ENCODE assay signal across 9 cellular contexts in genomic region chr4:150867148-150867547, GRCh38.
DNase-seq lines count a peak whose midpoint lies in the region; ATAC-seq and TF ChIP-seq lines count a peak whose summit lies in the region.
"Had no signal": no experiment of that assay in that cellular context is flagged by ENCODE, and none has a peak within 500 bp of the region (broad histone marks: within the 10 kb centered on the region; RNA-seq: fewer than 3 reads in every experiment).

No MANE protein-coding gene starts in this region.

- H3K27ac Mint-ChIP-seq in CD4-positive, alpha-beta memory T cell: peak overlapping the region in 1 of 7 donors; percentile 3
- no peak overlapping the region for H3K27ac Mint-ChIP-seq in natural killer cell treated with Interleukin-12 subunit alpha and Interleukin-12 subunit beta and Interleukin-15 and Interleukin-18, amount 100 ng/mL, for 72 hours
- H3K27ac Mint-ChIP-seq in activated CD4-positive, alpha-beta memory T cell treated with anti-CD3 and anti-CD28 coated beads, Interleukin-2, amount 10 ng/mL, durations not matched to agents 7 days and 5 days: no peak overlapping the region
- H3K27ac Mint-ChIP-seq: stimulated activated naive CD8-positive, alpha-beta T cell treated with anti-CD3 and anti-CD28 coated beads, Interleukin-15, Interleukin-2, amounts not matched to agents 100 ng/mL and 50 ng/mL, for 24 hours had no signal

- no peaks in the 10 kb centered on the region for H3K36me3 ChIP-seq in CD4-positive, alpha-beta memory T cell (ENCODE audit: insufficient read depth, low read length)
- H3K36me3 ChIP-seq in esophagus squamous epithelium: peaks cover 0 to 31% (median 0%) of the 10 kb centered on the region in 3 donors

- WGBS in esophagus squamous epithelium, 2 donors: 12 to 13% methylated on average over 4 of the region's 4 CpGs

- no peaks in the 10 kb centered on the region for H3K9me3 Mint-ChIP-seq in CD4-positive, alpha-beta memory T cell
- H3K9me3 Mint-ChIP-seq in natural killer cell treated with Interleukin-12 subunit alpha and Interleukin-12 subunit beta and Interleukin-15 and Interleukin-18, amount 100 ng/mL, for 72 hours: no peaks in the 10 kb centered on the region
- H3K9me3 Mint-ChIP-seq in activated CD4-positive, alpha-beta memory T cell treated with anti-CD3 and anti-CD28 coated beads, Interleukin-2, amount 10 ng/mL, durations not matched to agents 7 days and 5 days: no peaks in the 10 kb centered on the region
- H3K9me3 Mint-ChIP-seq: stimulated activated naive CD8-positive, alpha-beta T cell treated with anti-CD3 and anti-CD28 coated beads, Interleukin-15, Interleukin-2, amounts not matched to agents 100 ng/mL and 50 ng/mL, for 24 hours had no signal

- H3K4me1 ChIP-seq in CD4-positive, alpha-beta memory T cell (ENCODE audit: insufficient read depth, low read length): no peaks in the 10 kb centered on the region
- no peaks in the 10 kb centered on the region for H3K4me1 ChIP-seq in esophagus squamous epithelium

- no peaks in the 10 kb centered on the region for H3K27me3 Mint-ChIP-seq in CD4-positive, alpha-beta memory T cell
- H3K27me3 Mint-ChIP-seq in natural killer cell treated with Interleukin-12 subunit alpha and Interleukin-12 subunit beta and Interleukin-15 and Interleukin-18, amount 100 ng/mL, for 72 hours: no peaks in the 10 kb centered on the region
- H3K27me3 Mint-ChIP-seq in activated CD4-positive, alpha-beta memory T cell treated with anti-CD3 and anti-CD28 coated beads, Interleukin-2, amount 10 ng/mL, durations not matched to agents 7 days and 5 days: no peaks in the 10 kb centered on the region
- H3K27me3 Mint-ChIP-seq: stimulated activated naive CD8-positive, alpha-beta T cell treated with anti-CD3 and anti-CD28 coated beads, Interleukin-15, Interleukin-2, amounts not matched to agents 100 ng/mL and 50 ng/mL, for 24 hours had no signal

- peaks cover 8 to 27% of the 10 kb centered on the region in 2 donors for H3K36me3 Mint-ChIP-seq in CD4-positive, alpha-beta memory T cell
- H3K36me3 Mint-ChIP-seq in natural killer cell treated with Interleukin-12 subunit alpha and Interleukin-12 subunit beta and Interleukin-15 and Interleukin-18, amount 100 ng/mL, for 72 hours: no peaks in the 10 kb centered on the region
- peaks cover 8% of the 10 kb centered on the region for H3K36me3 Mint-ChIP-seq in activated CD4-positive, alpha-beta memory T cell treated with anti-CD3 and anti-CD28 coated beads, Interleukin-2, amount 10 ng/mL, durations not matched to agents 7 days and 5 days (ENCODE audit: low read depth)

- no peaks in the 10 kb centered on the region for H3K27me3 ChIP-seq in CD4-positive, alpha-beta memory T cell (ENCODE audit: insufficient read depth, low read length)
- no peaks in the 10 kb centered on the region for H3K27me3 ChIP-seq in esophagus squamous epithelium

- TF ChIP-seq POLR2A in esophagus squamous epithelium (IDR thresholded peaks at IDR 0.05): no peak

- ATAC-seq in GM18502 (IDR thresholded peaks at IDR 0.05; ENCODE audit: poor library complexity, unreplicated experiment): peak; percentile 90
- peak; percentile 80 for ATAC-seq in HG02885 (IDR thresholded peaks at IDR 0.05; ENCODE audit: poor library complexity, unreplicated experiment)
- peak; percentile 63 to 67 for ATAC-seq in natural killer cell treated with Interleukin-12 subunit alpha and Interleukin-12 subunit beta and Interleukin-15 and Interleukin-18, amount 100 ng/mL, for 72 hours

- no peak overlapping the region for H3K4me3 Mint-ChIP-seq in CD4-positive, alpha-beta memory T cell
- no peak overlapping the region for H3K4me3 Mint-ChIP-seq in natural killer cell treated with Interleukin-12 subunit alpha and Interleukin-12 subunit beta and Interleukin-15 and Interleukin-18, amount 100 ng/mL, for 72 hours
- no peak overlapping the region for H3K4me3 Mint-ChIP-seq in activated CD4-positive, alpha-beta memory T cell treated with anti-CD3 and anti-CD28 coated beads, Interleukin-2, amount 10 ng/mL, durations not matched to agents 7 days and 5 days
- H3K4me3 Mint-ChIP-seq: stimulated activated naive CD8-positive, alpha-beta T cell treated with anti-CD3 and anti-CD28 coated beads, Interleukin-15, Interleukin-2, amounts not matched to agents 100 ng/mL and 50 ng/mL, for 24 hours had no signal

- intact Hi-C loops in CD4-positive, alpha-beta memory T cell (cut with micrococcal nuclease): loop anchor here (1.0 to 5.0 kb wide), 3 partner anchors 40 to 886 kb away; no protein-coding TSS in a partner anchor
- intact Hi-C loops in esophagus squamous epithelium (cut with DNase I): loop anchor here (10.0 kb wide), 2 partner anchors 572 to 862 kb away; no protein-coding TSS in a partner anchor

- no peak overlapping the region for H3K27ac ChIP-seq in CD4-positive, alpha-beta memory T cell (ENCODE audit: low read depth, low read length)
- H3K27ac ChIP-seq in esophagus squamous epithelium: no peak overlapping the region

- peaks cover 0 to 2% (median 0%) of the 10 kb centered on the region in 4 donors for H3K4me1 Mint-ChIP-seq in CD4-positive, alpha-beta memory T cell
- H3K4me1 Mint-ChIP-seq in natural killer cell treated with Interleukin-12 subunit alpha and Interleukin-12 subunit beta and Interleukin-15 and Interleukin-18, amount 100 ng/mL, for 72 hours (ENCODE audit: low read depth in 2 of 2): no peaks in the 10 kb centered on the region
- H3K4me1 Mint-ChIP-seq in activated CD4-positive, alpha-beta memory T cell treated with anti-CD3 and anti-CD28 coated beads, Interleukin-2, amount 10 ng/mL, durations not matched to agents 7 days and 5 days: no peaks in the 10 kb centered on the region

- CTCF ChIA-PET in CD4-positive, alpha-beta memory T cell (lab: Charles Lee; ENCODE audit: partially characterized antibody): interaction anchor here (0.6 to 5.1 kb wide), 46 partner anchors 9 to 886 kb away, joined by 3 to 53 read pairs (median 4); no protein-coding TSS in a partner anchor
- CTCF ChIA-PET in activated CD4-positive, alpha-beta memory T cell treated with anti-CD3 and anti-CD28 coated beads, Interleukin-2, amount 10 ng/mL, durations not matched to agents 7 days and 5 days (lab: Charles Lee): interaction anchor here (0.6 to 4.7 kb wide), 40 partner anchors 8 to 1845 kb away, joined by 3 to 59 read pairs (median 4); partner anchors contain the start of gene LRBA

- peak; percentile 50 to 75 (median 68) for DNase-seq in CD4-positive, alpha-beta memory T cell
- DNase-seq in NCI-H146 (lab: John Stamatoyannopoulos, UW) (peak; percentile 66), SW 1271 (lab: John Stamatoyannopoulos, UW) (peak; percentile 41 to 67), esophagus squamous epithelium (lab: John Stamatoyannopoulos, UW) (no peak)
- peak; percentile 60 for DNase-seq in natural killer cell treated with Interleukin-12 subunit alpha and Interleukin-12 subunit beta and Interleukin-15 and Interleukin-18, amount 100 ng/mL, for 72 hours (ENCODE audit: low spot score)
- DNase-seq in activated CD4-positive, alpha-beta memory T cell treated with anti-CD3 and anti-CD28 coated beads, Interleukin-2, amount 10 ng/mL, durations not matched to agents 7 days and 5 days: no peak

- H3K4me3 ChIP-seq in CD4-positive, alpha-beta memory T cell (ENCODE audit: low read length in 2 of 2): no peak overlapping the region
- H3K4me3 ChIP-seq in esophagus squamous epithelium: no peak overlapping the region

- H3K9me3 ChIP-seq in CD4-positive, alpha-beta memory T cell (ENCODE audit: control insufficient read depth in 1 of 2, low read length in 2 of 2): no peaks in the 10 kb centered on the region
- H3K9me3 ChIP-seq in esophagus squamous epithelium: no peaks in the 10 kb centered on the region

- TF ChIP-seq CTCF in esophagus squamous epithelium (IDR thresholded peaks at IDR 0.05): peak; percentile 46 to 70 (median 60)

- POLR2A ChIA-PET in CD4-positive, alpha-beta memory T cell (lab: Charles Lee; ENCODE audit: partially characterized antibody): interaction anchor here (0.6 kb wide), 2 partner anchors 125 to 446 kb away, joined by 3 read pairs; no protein-coding TSS in a partner anchor
- POLR2A ChIA-PET in activated CD4-positive, alpha-beta memory T cell treated with anti-CD3 and anti-CD28 coated beads, Interleukin-2, amount 10 ng/mL, durations not matched to agents 7 days and 5 days (lab: Charles Lee): interaction anchor here (0.8 to 0.9 kb wide), 2 partner anchors 39 to 148 kb away, joined by 3 read pairs; no protein-coding TSS in a partner anchor

Comparison
In these comparisons a context has a peak if more than half of its experiments do, and no peak if none do; other contexts are left out.
1. DNase-seq: peak in CD4-positive, alpha-beta memory T cell (5 of 5), NCI-H146 (single experiment), SW 1271 (2 of 2) and natural killer cell treated with Interleukin-12 subunit alpha and Interleukin-12 subunit beta and Interleukin-15 and Interleukin-18, amount 100 ng/mL, for 72 hours (single experiment); none in esophagus squamous epithelium (single experiment) and activated CD4-positive, alpha-beta memory T cell treated with anti-CD3 and anti-CD28 coated beads, Interleukin-2, amount 10 ng/mL, durations not matched to agents 7 days and 5 days (single experiment).
2. Peak in every context shown above with its lines, with median percentiles within 50 percentile points of each other: ATAC-seq.